In the genomic region with DNA sequence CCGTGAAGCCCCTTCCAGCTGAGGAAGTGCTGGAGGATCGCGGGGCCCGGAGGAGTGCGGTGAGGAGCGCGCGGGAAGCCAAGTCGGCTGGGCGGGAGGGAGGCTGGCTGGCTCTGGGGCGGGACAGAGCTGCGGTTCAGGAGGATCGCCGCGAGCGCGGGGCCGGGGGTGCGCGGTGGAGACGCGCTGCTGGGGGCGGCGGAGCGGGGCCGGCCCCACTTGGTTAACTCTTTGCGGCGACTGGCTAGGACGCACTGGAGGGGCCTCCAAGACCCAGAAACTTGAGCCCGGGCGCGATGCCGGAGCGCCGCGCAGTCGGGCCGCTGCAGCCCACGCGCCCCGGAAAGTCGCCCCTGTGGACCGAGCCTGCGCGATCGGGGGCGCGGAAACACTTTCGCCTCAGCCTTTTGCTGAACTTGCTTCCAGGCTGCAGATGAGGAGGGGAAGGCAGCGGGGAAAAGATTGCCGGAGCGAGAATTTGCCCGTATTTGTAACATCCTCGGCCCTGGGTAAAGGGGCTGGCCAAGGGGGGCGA, we compare ENCODE assay signal across 8 cellular contexts.
DNase-seq lines count a peak whose midpoint lies in the region; ATAC-seq and TF ChIP-seq lines count a peak whose summit lies in the region.

No MANE protein-coding gene starts in this region.

- H3K4me3 Mint-ChIP-seq in central memory CD8-positive, alpha-beta T cell = peak overlapping the region; percentile 71

- peak overlapping the region; percentile 94 for H3K4me2 ChIP-seq in OCI-LY3 (ENCODE audit: low read length)

- H3K9ac ChIP-seq in OCI-LY3 (ENCODE audit: low read length) = peak overlapping the region; percentile 91

- H4K20me1 ChIP-seq in OCI-LY3 (ENCODE audit: insufficient read depth, low read length) = 0 out of 2 replicates have a peak, but pooled peaks cover 2% of the 10 kb centered on the region

- no peaks in the 10 kb centered on the region for H3K36me3 Mint-ChIP-seq in central memory CD8-positive, alpha-beta T cell (ENCODE audit: insufficient read depth)

- peak; percentile 32 for ATAC-seq in GM21825 (IDR thresholded peaks at IDR 0.05; ENCODE audit: unreplicated experiment)
- no peak for ATAC-seq in central memory CD8-positive, alpha-beta T cell (replicated peaks; ENCODE audit: extremely low read depth, poor library complexity, severe bottlenecking)

- H3K27ac Mint-ChIP-seq in central memory CD8-positive, alpha-beta T cell (ENCODE audit: low read depth) = no peak overlapping the region

- no peaks in the 10 kb centered on the region for H3K36me3 ChIP-seq in OCI-LY3 (replicated peaks; ENCODE audit: low read depth, low read length)

- peaks cover 4% of the 10 kb centered on the region for H3K79me2 ChIP-seq in OCI-LY3 (ENCODE audit: low read length)

- peaks cover 70% of the 10 kb centered on the region for H3K27me3 Mint-ChIP-seq in central memory CD8-positive, alpha-beta T cell

- H3K27ac ChIP-seq in OCI-LY3 (ENCODE audit: low read length) (peak overlapping the region; percentile 48), layer of hippocampus (ENCODE audit: low read depth, low read length) (peak overlapping the region; percentile 91)

- peaks cover 6% of the 10 kb centered on the region for H3K4me1 Mint-ChIP-seq in central memory CD8-positive, alpha-beta T cell

- H3K9me3 Mint-ChIP-seq in central memory CD8-positive, alpha-beta T cell = no peaks in the 10 kb centered on the region

- TF ChIP-seq CTCF in GM12865 (IDR thresholded peaks at IDR 0.05; ENCODE audit: insufficient read depth, low read depth, low read length, missing control alignments) (no peak), OCI-LY3 (IDR thresholded peaks at IDR 0.05; ENCODE audit: low read depth, low read length) (no peak)

- H3K4me1 ChIP-seq in OCI-LY3 (ENCODE audit: low read length) = peaks cover 17% of the 10 kb centered on the region

- H3K27me3 ChIP-seq in OCI-LY3 (ENCODE audit: low read depth, low read length) (peaks cover 8% of the 10 kb centered on the region), layer of hippocampus (ENCODE audit: control insufficient read depth, insufficient read depth, low read length) (no peaks in the 10 kb centered on the region)

- DNase-seq in GM12865 (ENCODE audit: low read depth) (peak; percentile 63), LoVo (ENCODE audit: low spot score) (no peak)
- DNase-seq in central memory CD8-positive, alpha-beta T cell (ENCODE audit: low spot score in 2 of 2) = no peak
- DNase-seq in stimulated activated CD8-positive, alpha-beta memory T cell treated with anti-CD3 and anti-CD28 coated beads, Interleukin-4, amount 100 ng/mL, for 48 hours = peak; percentile 47
- no peak for DNase-seq in activated effector memory CD4-positive, alpha-beta T cell treated with anti-CD3 and anti-CD28 coated beads, Interleukin-2, amount 50 U/mL, for 16 hours

- no peaks in the 10 kb centered on the region for H3K9me3 ChIP-seq in OCI-LY3 (ENCODE audit: insufficient read depth, low read length)

- H3K4me3 ChIP-seq in GM12865 (ENCODE audit: low read depth, low read length) = peak overlapping the region; percentile 99
- H3K4me3 ChIP-seq in OCI-LY3 (ENCODE audit: low read length) = peak overlapping the region; percentile 95

- peak overlapping the region; percentile 84 for H2AFZ ChIP-seq in OCI-LY3 (ENCODE audit: low read depth, low read length)

Comparison
In these comparisons a context has a peak if more than half of its experiments do, and no peak if none do; other contexts are left out.
1. DNase-seq: peak in GM12865 (single experiment) and stimulated activated CD8-positive, alpha-beta memory T cell treated with anti-CD3 and anti-CD28 coated beads, Interleukin-4, amount 100 ng/mL, for 48 hours (single experiment); none in central memory CD8-positive, alpha-beta T cell (0 of 2), LoVo (single experiment) and activated effector memory CD4-positive, alpha-beta T cell treated with anti-CD3 and anti-CD28 coated beads, Interleukin-2, amount 50 U/mL, for 16 hours (single experiment).